In the genomic region with DNA sequence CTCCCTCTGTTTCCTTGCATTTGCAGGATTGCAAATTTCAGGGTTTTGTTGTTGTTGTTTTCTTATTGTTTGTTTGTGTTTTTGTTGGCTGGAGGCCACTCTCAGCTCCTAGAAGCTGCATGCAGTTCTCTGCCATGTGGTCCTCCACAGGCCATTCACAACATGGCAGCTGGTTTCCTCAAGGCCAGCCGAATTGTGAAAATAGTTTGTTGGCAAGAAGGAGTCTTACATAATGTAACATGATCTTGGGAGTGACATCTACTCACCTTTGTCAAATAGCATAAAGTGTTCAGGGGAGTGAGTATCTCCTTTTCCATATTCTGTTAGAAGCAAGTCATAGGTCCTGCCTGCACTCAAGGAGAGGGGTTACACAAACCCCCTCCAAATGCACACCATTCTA, we compare ENCODE assay signal across 21 cellular contexts. TPM values are rescaled to one million over a fixed set of nuclear protein-coding genes. Genes with fewer than 3 reads are reported as not detected.
DNase-seq lines count a peak whose midpoint lies in the region; ATAC-seq, FAIRE-seq and TF ChIP-seq lines count a peak whose summit lies in the region.
"Had no signal": no experiment of that assay in that cellular context is flagged by ENCODE, and none has a peak within 500 bp of the region (broad histone marks: within the 10 kb centered on the region; RNA-seq: fewer than 3 reads in every experiment).

No MANE protein-coding gene starts in this region.

- DNase-seq in DND-41 (no peak), PC-9 (peak in 1 of 2 experiments; percentile 49), keratinocyte (ENCODE audit: low read depth, low spot score) (no peak), tibial nerve (ENCODE audit: low spot score in 2 of 2) (no peak), dedifferentiated amniotic fluid mesenchymal stem cell (ENCODE audit: extremely low spot score) (no peak), GM10266 (ENCODE audit: extremely low spot score) (no peak)
- DNase-seq: COR-L47, DMS153, EL, GM23248, KBM-7, NCI-H1436 treated with DMSO at 0.1 percent for 48 hours, NCI-H2081 treated with DMSO at 0.1 percent for 48 hours, NCI-H226, NCI-H524, Peyer's patch, T-helper 17 cell had no signal

- POLR2A ChIA-PET in PC-9 (lab: Charles Lee; ENCODE audit: unreplicated experiment), result no interaction called here

- H3K9me1 ChIP-seq in keratinocyte (ENCODE audit: control insufficient read depth, extremely low read depth, insufficient read depth, low read length), result no peaks in the 10 kb centered on the region

- H4K20me1 ChIP-seq in DND-41 (ENCODE audit: insufficient read depth, low read length), result no peaks in the 10 kb centered on the region
- no peaks in the 10 kb centered on the region for H4K20me1 ChIP-seq in PC-9 (ENCODE audit: insufficient read depth)
- H4K20me1 ChIP-seq in keratinocyte (ENCODE audit: control insufficient read depth, extremely low read depth, insufficient read depth, low read length), result no peaks in the 10 kb centered on the region

- ATAC-seq in DND-41 (ENCODE audit: insufficient read depth, low read depth), result no peak
- ATAC-seq: HCT116, T-helper 17 cell had no signal

- 63 to 83% methylated on average over 1 of the region's 1 CpG for WGBS in tibial nerve, 2 donors

- no TSS peak for BruUV-seq in PC-9 (replicated peaks; lab: Mats Ljungman, UMichigan)

- no peak for TF ChIP-seq EP300 in tibial nerve (IDR thresholded peaks at IDR 0.05)

- TF ChIP-seq POLR2A in tibial nerve (IDR thresholded peaks at IDR 0.05), result no peak

- CTCF ChIA-PET in PC-9 (lab: Charles Lee), result no interaction called here

- TF ChIP-seq CTCF in C4-2B (conservative IDR thresholded peaks at IDR 0.05) (no peak), DND-41 (IDR thresholded peaks at IDR 0.05; ENCODE audit: borderline replicate concordance, extremely low read depth, low read length, poor library complexity, severe bottlenecking) (no peak), PC-9 (conservative IDR thresholded peaks at IDR 0.05) (no peak), keratinocyte (optimal IDR thresholded peaks at IDR 0.05 in 1 of 3, IDR thresholded peaks at IDR 0.05 in 1 of 3, conservative IDR thresholded peaks at IDR 0.05 in 1 of 3; ENCODE audit: extremely low read depth in 1 of 3, insufficient read depth in 2 of 3, low read length in 3 of 3) (no peak), tibial nerve (IDR thresholded peaks at IDR 0.05) (no peak), GM10266 (IDR thresholded peaks at IDR 0.05; ENCODE audit: control insufficient read depth, insufficient read depth, low read depth, missing control alignments) (no peak)

- peak overlapping the region; percentile 9; the same call in 1 of the 2 replicates for H2AFZ ChIP-seq in DND-41 (ENCODE audit: low read depth, low read length)
- H2AFZ ChIP-seq in PC-9, result peak overlapping the region; percentile 19; the same call in 1 of the 2 replicates
- H2AFZ ChIP-seq in keratinocyte (ENCODE audit: control insufficient read depth, low read length), result peak overlapping the region; percentile 44
- H2AFZ ChIP-seq: GM23248 had no signal

- no peaks in the 10 kb centered on the region for H3K4me1 ChIP-seq in DND-41 (ENCODE audit: insufficient read depth, low read length)
- peaks cover 27% of the 10 kb centered on the region for H3K4me1 ChIP-seq in PC-9 (replicated peaks; ENCODE audit: insufficient read depth)
- peaks cover 18% of the 10 kb centered on the region for H3K4me1 ChIP-seq in keratinocyte (ENCODE audit: control insufficient read depth, extremely low read depth, insufficient read depth, low read length)
- peaks cover 0 to 15% (median 0%) of the 10 kb centered on the region in 4 donors for H3K4me1 ChIP-seq in tibial nerve
- H3K4me1 ChIP-seq: Peyer's patch had no signal

- H3K4me3 ChIP-seq in DND-41 (ENCODE audit: low read depth in 1 of 2, low read length in 2 of 2) (no peak overlapping the region), PC-9 (no peak overlapping the region), keratinocyte (ENCODE audit: control insufficient read depth in 2 of 3, extremely low read depth in 1 of 3, insufficient read depth in 2 of 3, low read depth in 1 of 3, low read length in 3 of 3) (no peak overlapping the region), tibial nerve (no peak overlapping the region)
- H3K4me3 ChIP-seq: GM23248, Peyer's patch had no signal

- H3K79me2 ChIP-seq in DND-41 (ENCODE audit: insufficient read depth, low read length) (no peaks in the 10 kb centered on the region), PC-9 (ENCODE audit: low read depth) (no peaks in the 10 kb centered on the region), keratinocyte (ENCODE audit: control insufficient read depth, insufficient read depth, low read length) (no peaks in the 10 kb centered on the region)

- H3K36me3 ChIP-seq in DND-41 (ENCODE audit: insufficient read depth, low read length), result no peaks in the 10 kb centered on the region
- no peaks in the 10 kb centered on the region for H3K36me3 ChIP-seq in PC-9 (ENCODE audit: low read depth)
- H3K36me3 ChIP-seq in keratinocyte (ENCODE audit: control insufficient read depth in 2 of 2, extremely low read depth in 1 of 2, insufficient read depth in 2 of 2, low read length in 2 of 2), result no peaks in the 10 kb centered on the region
- no peaks in the 10 kb centered on the region for H3K36me3 ChIP-seq in tibial nerve
- H3K36me3 ChIP-seq: Peyer's patch had no signal

- H3K27me3 ChIP-seq in DND-41 (ENCODE audit: insufficient read depth, low read length, poor library complexity) (no peaks in the 10 kb centered on the region), PC-9 (ENCODE audit: insufficient read depth, low read depth) (no peaks in the 10 kb centered on the region), keratinocyte (ENCODE audit: control insufficient read depth, extremely low read depth, insufficient read depth, low read length) (no peaks in the 10 kb centered on the region), tibial nerve (no peaks in the 10 kb centered on the region)
- H3K27me3 ChIP-seq: Peyer's patch had no signal

- H3K9ac ChIP-seq in DND-41 (ENCODE audit: low read depth, low read length) (no peak overlapping the region), keratinocyte (ENCODE audit: control insufficient read depth, extremely low read depth, insufficient read depth, low read length) (no peak overlapping the region)
- H3K9ac ChIP-seq: GM23248 had no signal

- H3K9me3 ChIP-seq in DND-41 (ENCODE audit: insufficient read depth, low read length, severe bottlenecking) (no peaks in the 10 kb centered on the region), PC-9 (ENCODE audit: insufficient read depth, low read depth) (no peaks in the 10 kb centered on the region), keratinocyte (ENCODE audit: control insufficient read depth, low read depth, low read length) (no peaks in the 10 kb centered on the region), tibial nerve (no peaks in the 10 kb centered on the region)
- H3K9me3 ChIP-seq: Peyer's patch had no signal

- FAIRE-seq in keratinocyte (lab: Jason Lieb, UNC), result no peak
- FAIRE-seq: GM12891, GM19239 had no signal

- H3F3A ChIP-seq in PC-9 (ENCODE audit: insufficient read depth, low read depth), result peaks cover 12% of the 10 kb centered on the region; the same call in 1 of the 2 replicates

- H3K4me2 ChIP-seq in DND-41 (ENCODE audit: insufficient read depth, low read length), result no peak overlapping the region
- H3K4me2 ChIP-seq in PC-9, result no peak overlapping the region
- no peak overlapping the region for H3K4me2 ChIP-seq in keratinocyte (ENCODE audit: control insufficient read depth, extremely low read depth, insufficient read depth, low read depth, low read length)

- dilution Hi-C loops in keratinocyte (cut with MboI; ENCODE audit: extremely low pct_ligation_motif_present, low sequenced_read_pairs), result no loop called here

- H3K27ac ChIP-seq in C4-2B (peak overlapping the region; percentile 22; the same call in 1 of the 2 replicates), DND-41 (ENCODE audit: low read length) (no peak overlapping the region), PC-9 (peak overlapping the region; percentile 24; the same call in 1 of the 2 replicates), keratinocyte (ENCODE audit: control insufficient read depth, insufficient read depth, low read length) (no peak overlapping the region), tibial nerve (peak overlapping the region in 1 of 4 donors; percentile 75)
- H3K27ac ChIP-seq: GM23248 had no signal

- no peaks in the 10 kb centered on the region for H3K9me2 ChIP-seq in PC-9 (ENCODE audit: insufficient read depth)

- intact Hi-C loops in PC-9 (cut with micrococcal nuclease; ENCODE audit: unreplicated experiment), result no loop called here

RNA-seq across cellular contexts. Expression of a gene that starts 10.6 kb away (rescaled TPM):
- total RNA-seq in PC-9 (2021) (33.1 and 39.8 TPM in 2 replicates), tibial nerve (100 to 1,000 TPM in 2 of 4 donors, 10 to 100 TPM in 2; 93.9 to 194 (median 113) TPM)
- 81.8 to 150 TPM (median 129 TPM) in 3 replicates for polyA plus RNA-seq in keratinocyte
- polyA plus RNA-seq in keratinocyte (2011; ENCODE audit: low read depth), result 82.3 TPM
- polyA plus RNA-seq in keratinocyte (2011; cell fraction: cytosol; rRNA removed), result 72.4 and 143 TPM in 2 replicates
- 115 and 150 TPM in 2 replicates for polyA plus RNA-seq in keratinocyte (2011; cell fraction: nucleus; rRNA removed)
- polyA plus RNA-seq in keratinocyte (2012; ENCODE audit: low replicate concordance), result 89.8 and 128 TPM in 2 replicates
- 27.7 to 125 TPM (median 59.1 TPM) in 3 replicates for polyA minus RNA-seq in keratinocyte
- 67.5 TPM for polyA minus RNA-seq in keratinocyte (2011; cell fraction: cytosol; rRNA and poly(A)+ RNA removed)
- 75.2 and 120 TPM in 2 replicates for polyA minus RNA-seq in keratinocyte (2011; cell fraction: nucleus; rRNA and poly(A)+ RNA removed)

RNA-seq across cellular contexts. Expression of a gene that starts 53.3 kb away (rescaled TPM):
- total RNA-seq in PC-9 (2021) (34.8 and 49.5 TPM in 2 replicates), tibial nerve (10 to 100 TPM; 36.1 to 56.9 (median 49.2) TPM)
- polyA plus RNA-seq in keratinocyte, result 24.6 to 45.1 TPM (median 26.9 TPM) in 3 replicates
- 9.0 TPM for polyA plus RNA-seq in keratinocyte (2011; ENCODE audit: low read depth)
- polyA plus RNA-seq in keratinocyte (2011; cell fraction: cytosol; rRNA removed), result 19.7 and 36.0 TPM in 2 replicates
- polyA plus RNA-seq in keratinocyte (2011; cell fraction: nucleus; rRNA removed), result 14.9 and 21.3 TPM in 2 replicates
- polyA plus RNA-seq in keratinocyte (2012; ENCODE audit: low replicate concordance), result 12.0 and 30.0 TPM in 2 replicates
- polyA minus RNA-seq in keratinocyte, result 23.2 to 83.0 TPM (median 46.1 TPM) in 3 replicates
- polyA minus RNA-seq in keratinocyte (2011; cell fraction: cytosol; rRNA and poly(A)+ RNA removed), result 55.2 TPM
- polyA minus RNA-seq in keratinocyte (2011; cell fraction: nucleus; rRNA and poly(A)+ RNA removed), result 26.5 and 50.0 TPM in 2 replicates

Comparison
In these comparisons a context has a peak if more than half of its experiments do, and no peak if none do; other contexts are left out.
1. H3K27ac ChIP-seq: peak in C4-2B (single experiment) and PC-9 (single experiment); none in DND-41 (single experiment) and keratinocyte (single experiment).
2. Peak in every context shown above with its lines, with median percentiles within 50 percentile points of each other: H2AFZ ChIP-seq.